10 cellular contexts compared by ENCODE assay signal in the genomic region with DNA sequence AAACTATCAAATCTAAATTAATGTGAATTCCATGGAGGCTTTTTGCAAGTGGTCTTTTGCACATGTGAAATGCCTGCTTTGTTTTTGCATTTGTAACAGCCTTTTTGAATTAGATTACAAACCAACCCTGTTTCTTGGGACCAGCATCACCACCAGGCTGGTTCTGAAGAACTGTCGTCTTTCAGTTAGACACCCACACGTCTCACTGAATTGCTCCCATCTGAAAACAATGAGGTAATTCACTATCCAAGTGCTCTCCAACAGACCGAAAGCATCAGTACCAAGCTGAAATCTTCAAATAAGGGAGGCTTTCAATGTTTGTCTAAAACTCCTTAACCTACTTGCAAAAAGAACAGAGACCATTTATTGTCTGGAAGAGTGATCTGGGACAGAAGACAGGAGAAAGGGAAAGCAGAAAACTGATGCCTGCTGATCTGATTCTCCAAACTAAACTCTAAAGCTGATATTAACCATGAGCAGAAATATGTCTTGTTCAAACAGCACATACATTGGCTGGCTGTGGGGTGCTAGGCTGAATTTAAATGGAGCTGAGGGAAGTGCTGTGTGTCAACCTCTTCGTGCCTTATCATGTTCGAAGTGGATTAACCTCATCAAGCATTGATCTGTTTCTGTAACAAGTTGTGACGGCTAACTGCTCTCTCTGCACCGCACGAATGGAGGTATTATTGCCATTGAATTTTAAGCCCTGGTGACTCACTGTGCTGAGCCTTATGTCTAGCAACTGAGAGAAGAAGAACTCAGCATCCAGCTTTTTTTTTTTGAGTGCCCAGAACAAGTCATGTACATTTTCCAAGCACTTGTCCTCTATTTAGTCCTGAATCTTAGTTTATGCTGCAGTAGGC.
DNase-seq lines count a peak whose midpoint lies in the region; ATAC-seq and TF ChIP-seq lines count a peak whose summit lies in the region.
"Had no signal": no experiment of that assay in that cellular context is flagged by ENCODE, and none has a peak within 500 bp of the region (broad histone marks: within the 10 kb centered on the region; RNA-seq: fewer than 3 reads in every experiment).

No MANE protein-coding gene starts in this region.

- TF ChIP-seq POLR2A in body of pancreas (IDR thresholded peaks at IDR 0.05) (no peak), sigmoid colon (IDR thresholded peaks at IDR 0.05) (no peak)

- TF ChIP-seq CTCF in body of pancreas (IDR thresholded peaks at IDR 0.05) (no peak), right atrium auricular region (IDR thresholded peaks at IDR 0.05) (no peak), sigmoid colon (IDR thresholded peaks at IDR 0.05) (no peak)

- H3K4me1 ChIP-seq in body of pancreas: peaks cover 5% of the 10 kb centered on the region
- peaks cover 0 to 8% of the 10 kb centered on the region in 2 donors for H3K4me1 ChIP-seq in right atrium auricular region
- H3K4me1 ChIP-seq in sigmoid colon: peaks cover 0 to 8% (median 0%) of the 10 kb centered on the region in 4 donors
- H3K4me1 ChIP-seq: BE2C had no signal

- H3K27me3 ChIP-seq in body of pancreas: no peaks in the 10 kb centered on the region
- H3K27me3 ChIP-seq in right atrium auricular region: no peaks in the 10 kb centered on the region
- no peaks in the 10 kb centered on the region for H3K27me3 ChIP-seq in sigmoid colon
- H3K27me3 ChIP-seq: BE2C had no signal

- H3K27ac ChIP-seq in body of pancreas (peak overlapping the region in 3 of 4 donors; percentile 0 to 31 (median 5)), right atrium auricular region (peak overlapping the region; percentile 26 to 49), sigmoid colon (peak overlapping the region; percentile 22 to 59 (median 30))

- H3K4me3 ChIP-seq in body of pancreas (no peak overlapping the region), right atrium auricular region (no peak overlapping the region), sigmoid colon (no peak overlapping the region)

- TF ChIP-seq EP300 in sigmoid colon (IDR thresholded peaks at IDR 0.05): no peak

- ATAC-seq in body of pancreas (peak; percentile 49), GM21529 (IDR thresholded peaks at IDR 0.05; ENCODE audit: unreplicated experiment) (no peak)

- no peaks in the 10 kb centered on the region for H3K9me3 ChIP-seq in body of pancreas
- H3K9me3 ChIP-seq in right atrium auricular region: no peaks in the 10 kb centered on the region
- no peaks in the 10 kb centered on the region for H3K9me3 ChIP-seq in sigmoid colon
- H3K9me3 ChIP-seq: BE2C had no signal

- 23 to 26% methylated on average over 8 of the region's 8 CpGs for WGBS in body of pancreas, 2 donors
- 82 to 83% methylated on average over 8 of the region's 8 CpGs for WGBS in sigmoid colon, 2 donors

- intact Hi-C loops in body of pancreas (cut with DNase I): no loop called here
- intact Hi-C loops in sigmoid colon (cut with DNase I): no loop called here

- DNase-seq in HPDE6-E6E7 (ENCODE audit: extremely low spot score) (peak; percentile 25), body of pancreas (no peak), right atrium auricular region (ENCODE audit: low spot score) (no peak), sigmoid colon (no peak), NCI-H1092 (lab: John Stamatoyannopoulos, UW) (no peak), NCI-H2227 treated with DMSO at 0.1 percent for 48 hours (lab: John Stamatoyannopoulos, UW) (no peak), 8988T (no peak)
- DNase-seq: activated gamma-delta T cell, BE2C had no signal

- no peaks in the 10 kb centered on the region for H3K36me3 ChIP-seq in body of pancreas (replicated peaks in 1 of 2; ENCODE audit: insufficient read depth in 1 of 2, low read depth in 2 of 2)
- H3K36me3 ChIP-seq in right atrium auricular region: no peaks in the 10 kb centered on the region
- H3K36me3 ChIP-seq in sigmoid colon: no peaks in the 10 kb centered on the region
- H3K36me3 ChIP-seq: BE2C had no signal
